ENCODE assay signal across 19 cellular contexts in genomic region chr12:53795927-53796326, GRCh38. TPM values are rescaled to one million over a fixed set of nuclear protein-coding genes. Genes with fewer than 3 reads are reported as not detected.
DNase-seq lines count a peak whose midpoint lies in the region; ATAC-seq lines count a peak whose summit lies in the region.
"Had no signal": no experiment of that assay in that cellular context is flagged by ENCODE, and none has a peak within 500 bp of the region (broad histone marks: within the 10 kb centered on the region; RNA-seq: fewer than 3 reads in every experiment).

No MANE protein-coding gene starts in this region.

- H3K27ac ChIP-seq in temporal lobe (ENCODE audit: low read depth, low read length): peak overlapping the region; percentile 28

- no peak for ATAC-seq in GM21367 (IDR thresholded peaks at IDR 0.05; ENCODE audit: unreplicated experiment)
- no peak for ATAC-seq in HG03196 (IDR thresholded peaks at IDR 0.05; ENCODE audit: unreplicated experiment)
- ATAC-seq: Panc1, Right ventricle myocardium inferior, SK-N-SH treated with all-trans-retinoic acid at 6 μM for 48 hours had no signal

- DNase-seq in NCI-H1105 treated with DMSO at 0.1 percent for 48 hours (lab: John Stamatoyannopoulos, UW) (peak; percentile 17), NCI-H1105 (lab: John Stamatoyannopoulos, UW) (no peak), anterior cingulate cortex (lab: John Stamatoyannopoulos, UW) (peak in 46 of 58 donors; percentile 1 to 74 (median 38)), hypothalamus (lab: John Stamatoyannopoulos, UW) (peak in 30 of 51 donors; percentile 4 to 84 (median 32)), GM19240 (ENCODE audit: insufficient read length, low spot score) (no peak)
- DNase-seq: GOT3, KG1, NCI-H1092 treated with DMSO at 0.1 percent for 48 hours, NCI-H2029 treated with DMSO at 0.1 percent for 48 hours, NCI-H345, NCI-H82 had no signal

RNA-seq across cellular contexts. Expression of gene CISTR, which starts 44.1 kb away (rescaled TPM):
- not detected for total RNA-seq in temporal lobe
- total RNA-seq: A172, MCF 10A had no signal

Comparison
In these comparisons a context has a peak if more than half of its experiments do, and no peak if none do; other contexts are left out.
1. DNase-seq: peak in NCI-H1105 treated with DMSO at 0.1 percent for 48 hours (single experiment), anterior cingulate cortex (46 of 58) and hypothalamus (30 of 51); none in NCI-H1105 (single experiment) and GM19240 (single experiment).